1 cellular context compared by ENCODE assay signal in genomic region chr17:36168836-36169235, GRCh38. TPM values are rescaled to one million over a fixed set of nuclear protein-coding genes. Genes with fewer than 3 reads are reported as not detected.
"Had no signal": no experiment of that assay in that cellular context is flagged by ENCODE, and none has a peak within 500 bp of the region (broad histone marks: within the 10 kb centered on the region; RNA-seq: fewer than 3 reads in every experiment).

No MANE protein-coding gene starts in this region.

RNA-seq across cellular contexts. Expression of gene TBC1D3B, which starts 7.6 kb away (rescaled TPM):
- total RNA-seq: G401 had no signal

RNA-seq across cellular contexts. Expression of gene CCL3L1, which starts 27.7 kb away (rescaled TPM):
- total RNA-seq: G401 had no signal

RNA-seq across cellular contexts. Expression of gene CCL4L2, which starts 42.0 kb away (rescaled TPM):
- total RNA-seq: G401 had no signal
